Comparison of ENCODE assay signal across 34 cellular contexts in the genomic region with DNA sequence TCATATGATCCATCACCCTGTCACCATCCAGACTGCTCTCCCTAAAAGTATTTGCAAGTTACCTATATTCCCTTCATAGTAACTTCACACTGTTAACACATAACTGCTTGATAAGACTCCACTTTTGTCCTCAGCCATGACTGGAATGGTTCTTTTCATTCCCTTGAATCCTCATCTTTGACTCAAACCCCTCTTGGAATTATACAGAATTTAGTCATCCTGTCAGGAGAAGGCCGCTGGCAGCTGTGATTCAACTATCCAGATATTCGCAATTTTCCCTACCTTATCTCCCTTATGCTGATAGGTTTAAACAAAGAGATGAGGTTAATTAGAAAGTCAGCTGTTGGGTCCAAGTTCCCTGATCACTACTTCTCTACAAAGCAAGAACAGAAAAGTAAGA.
"Had no signal": no experiment of that assay in that cellular context is flagged by ENCODE, and none has a peak within 500 bp of the region (broad histone marks: within the 10 kb centered on the region; RNA-seq: fewer than 3 reads in every experiment).

No MANE protein-coding gene starts in this region.

- H3K9me3 ChIP-seq: body of pancreas, breast epithelium had no signal

- FAIRE-seq: astrocyte, RCC 7860, TTC549 had no signal

- H3K9me3 Mint-ChIP-seq: activated CD4-positive, alpha-beta T cell treated with anti-CD3 and anti-CD28 coated beads, Interleukin-2, amount 10 ng/mL, durations not matched to agents 24 days and 14 days; activated CD8-positive, alpha-beta T cell treated with anti-CD3 and anti-CD28 coated beads for 36 hours; activated T-cell treated with anti-CD3 and anti-CD28 coated beads, Interleukin-2, amount 50 U/mL, for 72 hours; activated T-helper 17 cell treated with anti-CD3 and anti-CD28 coated beads, Interleukin-2, amount 50 U/mL, for 72 hours had no signal

- H3K4me3 ChIP-seq: body of pancreas, breast epithelium had no signal

- H3K4me3 Mint-ChIP-seq: activated CD4-positive, alpha-beta T cell treated with anti-CD3 and anti-CD28 coated beads, Interleukin-2, amount 10 ng/mL, durations not matched to agents 24 days and 14 days; activated CD8-positive, alpha-beta T cell treated with anti-CD3 and anti-CD28 coated beads for 36 hours; activated naive CD8-positive, alpha-beta T cell treated with anti-CD3 and anti-CD28 coated beads, Interleukin-2, amount 10 ng/mL, durations not matched to agents 7 days and 5 days; activated T-cell treated with anti-CD3 and anti-CD28 coated beads, Interleukin-2, amount 50 U/mL, for 72 hours; activated T-helper 17 cell treated with anti-CD3 and anti-CD28 coated beads, Interleukin-2, amount 50 U/mL, for 72 hours had no signal

- H3K27ac Mint-ChIP-seq: activated CD4-positive, alpha-beta T cell treated with anti-CD3 and anti-CD28 coated beads, Interleukin-2, amount 10 ng/mL, durations not matched to agents 24 days and 14 days; activated CD8-positive, alpha-beta T cell treated with anti-CD3 and anti-CD28 coated beads for 36 hours; activated naive CD8-positive, alpha-beta T cell treated with anti-CD3 and anti-CD28 coated beads, Interleukin-2, amount 10 ng/mL, durations not matched to agents 7 days and 5 days; activated T-cell treated with anti-CD3 and anti-CD28 coated beads, Interleukin-2, amount 50 U/mL, for 72 hours; activated T-helper 17 cell treated with anti-CD3 and anti-CD28 coated beads, Interleukin-2, amount 50 U/mL, for 72 hours had no signal

- H3K36me3 Mint-ChIP-seq: activated naive CD8-positive, alpha-beta T cell treated with anti-CD3 and anti-CD28 coated beads, Interleukin-2, amount 10 ng/mL, durations not matched to agents 7 days and 5 days had no signal

- H3K27ac ChIP-seq: body of pancreas, RWPE1 had no signal

- H3K4me1 ChIP-seq: body of pancreas, breast epithelium had no signal

- ATAC-seq: activated CD8-positive, alpha-beta T cell treated with anti-CD3 and anti-CD28 coated beads for 36 hours; activated T-cell treated with anti-CD3 and anti-CD28 coated beads, Interleukin-2, amount 50 U/mL, for 72 hours; activated T-helper 17 cell treated with anti-CD3 and anti-CD28 coated beads, Interleukin-2, amount 50 U/mL, for 72 hours; body of pancreas; PC-3; Right ventricle myocardium inferior had no signal

- H3K4me1 Mint-ChIP-seq: activated CD4-positive, alpha-beta T cell treated with anti-CD3 and anti-CD28 coated beads, Interleukin-2, amount 10 ng/mL, durations not matched to agents 24 days and 14 days; activated naive CD8-positive, alpha-beta T cell treated with anti-CD3 and anti-CD28 coated beads, Interleukin-2, amount 10 ng/mL, durations not matched to agents 7 days and 5 days; activated T-helper 17 cell treated with anti-CD3 and anti-CD28 coated beads, Interleukin-2, amount 50 U/mL, for 72 hours had no signal

- H3K36me3 ChIP-seq: breast epithelium had no signal

- H3K27me3 ChIP-seq: body of pancreas, breast epithelium had no signal

- DNase-seq: activated CD4-positive, alpha-beta T cell treated with anti-CD3 and anti-CD28 coated beads, Interleukin-2, amount 10 ng/mL, durations not matched to agents 24 days and 14 days; activated CD4-positive, alpha-beta T cell treated with anti-CD3 and anti-CD28 coated beads, Interleukin-2, amount 50 U/mL, for 4 hours; activated CD8-positive, alpha-beta T cell treated with anti-CD3 and anti-CD28 coated beads for 36 hours; activated effector memory CD4-positive, alpha-beta T cell treated with anti-CD3 and anti-CD28 coated beads, Interleukin-2, amount 50 U/mL, for 16 hours; activated naive CD4-positive, alpha-beta T cell; activated naive CD4-positive, alpha-beta T cell treated with anti-CD3 and anti-CD28 coated beads, Interleukin-2, amount 50 U/mL, for 16 hours; activated naive CD8-positive, alpha-beta T cell treated with anti-CD3 and anti-CD28 coated beads, Interleukin-2, amount 10 ng/mL, durations not matched to agents 7 days and 5 days; activated T-cell treated with anti-CD3 and anti-CD28 coated beads, Interleukin-2, amount 50 U/mL, for 1 hour; activated T-cell treated with anti-CD3 and anti-CD28 coated beads, Interleukin-2, amount 50 U/mL, for 72 hours; body of pancreas; MM.1S; MV-4-11; NCI-H1092; NCI-H1417; NCI-H146; NCI-H187; NCI-H2029 treated with DMSO at 0.1 percent for 48 hours; NCI-H2107; NCI-H2171; NCI-H510A; NCI-H526; NCI-H748 treated with DMSO at 0.1 percent for 48 hours; NK-92 treated with Interleukin-12 subunit alpha and Interleukin-12 subunit beta, amount 100 ng/mL, for 24 hours; PC-3; SIG-M5; SW 1271; T1000 had no signal
